In genomic region chr22:20591295-20591645, GRCh38 we compare ENCODE assay signal across 15 cellular contexts.
DNase-seq lines count a peak whose midpoint lies in the region; ATAC-seq, FAIRE-seq and TF ChIP-seq lines count a peak whose summit lies in the region.
"Had no signal": no experiment of that assay in that cellular context is flagged by ENCODE, and none has a peak within 500 bp of the region (broad histone marks: within the 10 kb centered on the region; RNA-seq: fewer than 3 reads in every experiment).

No MANE protein-coding gene starts in this region.

- intact Hi-C loops in spleen (cut with DNase I; ENCODE audit: low total_unique reads): no loop called here

- POLR2A ChIA-PET in RWPE1 (lab: Yijun Ruan, JAX; ENCODE audit: low non-redundant PET): no interaction called here

- peaks cover 5% of the 10 kb centered on the region for H3K36me3 ChIP-seq in bronchial epithelial cell (ENCODE audit: control insufficient read depth, insufficient read depth, low read length)
- H3K36me3 ChIP-seq in spleen: peaks cover 0 to 24% (median 18%) of the 10 kb centered on the region in 6 donors

- H3K4me3 ChIP-seq in bronchial epithelial cell (ENCODE audit: low read depth, low read length) (no peak overlapping the region), spleen (no peak overlapping the region)
- H3K4me3 ChIP-seq: HAP-1 had no signal

- no peaks in the 10 kb centered on the region for H3K9me3 ChIP-seq in spleen
- H3K9me3 ChIP-seq: Caco-2, HAP-1 had no signal

- H3K27ac ChIP-seq in RWPE1 (peak overlapping the region; percentile 99), spleen (no peak overlapping the region)

- no peak for TF ChIP-seq POLR2A in spleen (IDR thresholded peaks at IDR 0.05)

- peaks cover 0 to 8% (median 0%) of the 10 kb centered on the region in 6 donors for H3K4me1 ChIP-seq in spleen
- H3K4me1 ChIP-seq: Caco-2, HAP-1 had no signal

- CTCF ChIA-PET in RWPE1 (lab: Yijun Ruan, JAX): no interaction called here

- 86 to 95% (median 90%) methylated on average over 10 of the region's 10 CpGs for WGBS in spleen, 5 donors

- no peak for DNase-seq in RWPE1 (ENCODE audit: low spot score)
- peak; percentile 26 for DNase-seq in bronchial epithelial cell (ENCODE audit: low read depth)
- peak; percentile 47 for DNase-seq in islet precursor cell
- DNase-seq in spleen: peak; percentile 42
- DNase-seq in iPS-NIHi11 (ENCODE audit: low spot score): no peak
- no peak for DNase-seq in T-helper 9 cell
- DNase-seq: AML-193, Kasumi-1, NCI-H1694 treated with DMSO at 0.1 percent for 48 hours, NCI-H526 treated with DMSO at 0.1 percent for 48 hours had no signal

- H3K27me3 ChIP-seq in bronchial epithelial cell (ENCODE audit: control insufficient read depth, insufficient read depth, low read length) (no peaks in the 10 kb centered on the region), spleen (replicated peaks in 1 of 7) (no peaks in the 10 kb centered on the region)

- TF ChIP-seq CTCF in RWPE1 (conservative IDR thresholded peaks at IDR 0.05; ENCODE audit: low read depth) (no peak), bronchial epithelial cell (IDR thresholded peaks at IDR 0.05; ENCODE audit: insufficient read depth, low read length, severe bottlenecking) (no peak), spleen (IDR thresholded peaks at IDR 0.05 in 8 of 11, conservative IDR thresholded peaks at IDR 0.05 in 3 of 11) (no peak)

- no peak for FAIRE-seq in bronchial epithelial cell (lab: Jason Lieb, UNC)
- FAIRE-seq: GM12892, RCC 7860 had no signal

- no peak for ATAC-seq in GM19463 (IDR thresholded peaks at IDR 0.05; ENCODE audit: unreplicated experiment)

Comparison
In these comparisons a context has a peak if more than half of its experiments do, and no peak if none do; other contexts are left out.
1. DNase-seq: peak in bronchial epithelial cell (single experiment), islet precursor cell (single experiment) and spleen (single experiment); none in RWPE1 (single experiment), iPS-NIHi11 (single experiment) and T-helper 9 cell (single experiment).